8 cellular contexts compared by ENCODE assay signal in genomic region chrX:103215037-103215767, GRCh38. TPM values are rescaled to one million over a fixed set of nuclear protein-coding genes. Genes with fewer than 3 reads are reported as not detected.
A peak's percentile ranks its signal among the peaks of the same experiment; 100 is the strongest.
DNase-seq lines count a peak whose midpoint lies in the region; ATAC-seq and TF ChIP-seq lines count a peak whose summit lies in the region.

Gene BEX4 (plus strand): TSS chrX:103215108. CDS start chrX:103216154, 1,046 bp downstream.

- no TSS peak for BruUV-seq in MCF 10A (replicated peaks; lab: Mats Ljungman, UMichigan)

- POLR2A ChIA-PET in MCF 10A (lab: Yijun Ruan, JAX) = interaction anchor here (0.6 kb wide), 1 partner anchor 57 kb away, joined by 3 read pairs; no protein-coding TSS in a partner anchor

- peaks cover 51% of the 10 kb centered on the region for H3K27me3 Mint-ChIP-seq in MCF 10A (ENCODE audit: insufficient read depth, unreplicated experiment)
- H3K27me3 Mint-ChIP-seq in endothelial cell (ENCODE audit: unreplicated experiment) = peaks cover 5% of the 10 kb centered on the region

- H3K27ac Mint-ChIP-seq in MCF 10A (ENCODE audit: low read depth, unreplicated experiment) (no peak within 1 kb of the TSS), endothelial cell (ENCODE audit: unreplicated experiment) (peak within 1 kb of the TSS; percentile 97)

- in situ Hi-C loops in T47D (cut with HindIII; ENCODE audit: low pct_unique_long_range_greater_than_20kb, low sequenced_read_pairs) = no loop called here

- peak; percentile 98 for ATAC-seq in HG03045 (IDR thresholded peaks at IDR 0.05; ENCODE audit: unreplicated experiment)

- TF ChIP-seq CTCF in MCF 10A (IDR thresholded peaks at IDR 0.05; ENCODE audit: unreplicated experiment) (no peak), endothelial cell (IDR thresholded peaks at IDR 0.05; ENCODE audit: unreplicated experiment) (no peak)

- H3K4me1 Mint-ChIP-seq in MCF 10A (ENCODE audit: insufficient read depth, unreplicated experiment) (no peaks in the 10 kb centered on the region), endothelial cell (ENCODE audit: unreplicated experiment) (peaks cover 6% of the 10 kb centered on the region)

- intact Hi-C loops in MCF 10A (cut with micrococcal nuclease) = no loop called here

- no peaks in the 10 kb centered on the region for H3K36me3 Mint-ChIP-seq in MCF 10A (ENCODE audit: insufficient read depth, unreplicated experiment)
- peaks cover 7% of the 10 kb centered on the region for H3K36me3 Mint-ChIP-seq in endothelial cell (ENCODE audit: low read depth, unreplicated experiment)

- CTCF ChIA-PET in MCF 10A (lab: Yijun Ruan, JAX) = no interaction called here

- H3K4me3 Mint-ChIP-seq in MCF 10A (ENCODE audit: unreplicated experiment) (no peak within 1 kb of the TSS), endothelial cell (ENCODE audit: unreplicated experiment) (peak within 1 kb of the TSS; percentile 93)

- H3K9me3 Mint-ChIP-seq in MCF 10A (ENCODE audit: unreplicated experiment) (no peaks in the 10 kb centered on the region), endothelial cell (ENCODE audit: unreplicated experiment) (no peaks in the 10 kb centered on the region)

- DNase-seq in T47D (ENCODE audit: low read depth in 1 of 2, low spot score in 1 of 2) (peak; percentile 49 to 67), MCF 10A (ENCODE audit: unreplicated experiment) (no peak), NCI-H460 (ENCODE audit: extremely low read depth, low read depth) (peak; percentile 41), endothelial cell (ENCODE audit: low spot score) (peak; percentile 76), midbrain (lab: John Stamatoyannopoulos, UW) (peak; percentile 89)
- peak; percentile 82 for DNase-seq in activated CD8-positive, alpha-beta memory T cell treated with anti-CD3 and anti-CD28 coated beads, Interleukin-2, amount 50 U/mL, for 4 hours
- peak; percentile 32 for DNase-seq in stimulated activated CD8-positive, alpha-beta memory T cell treated with anti-CD3 and anti-CD28 coated beads, Interleukin-15, amount 100 ng/mL, for 24 hours (ENCODE audit: low read depth)

RNA-seq across cellular contexts. Expression of gene BEX4, which starts in this region (rescaled TPM):
- total RNA-seq in MCF 10A (2022) = not detected in 2 replicates
- 4.5 and 5.3 TPM in 2 replicates for total RNA-seq in NCI-H460 (2014; rRNA removed; shearing (Covaris generic))
- not detected in 2 replicates for polyA plus RNA-seq in NCI-H460 (2014; cell fraction: nucleus; rRNA removed)
- total RNA-seq in endothelial cell (ENCODE audit: unreplicated experiment) = 85.0 TPM

Comparison
In these comparisons a context has a peak if more than half of its experiments do, and no peak if none do; other contexts are left out.
1. RNA of gene BEX4 (total RNA-seq): 85.0 TPM in endothelial cell (single experiment); 4.5 to 5.3 TPM in NCI-H460 and not detected in MCF 10A; every median in the first group is over 10 times any median in the second.